ENCODE assay signal across 24 cellular contexts in the genomic region with DNA sequence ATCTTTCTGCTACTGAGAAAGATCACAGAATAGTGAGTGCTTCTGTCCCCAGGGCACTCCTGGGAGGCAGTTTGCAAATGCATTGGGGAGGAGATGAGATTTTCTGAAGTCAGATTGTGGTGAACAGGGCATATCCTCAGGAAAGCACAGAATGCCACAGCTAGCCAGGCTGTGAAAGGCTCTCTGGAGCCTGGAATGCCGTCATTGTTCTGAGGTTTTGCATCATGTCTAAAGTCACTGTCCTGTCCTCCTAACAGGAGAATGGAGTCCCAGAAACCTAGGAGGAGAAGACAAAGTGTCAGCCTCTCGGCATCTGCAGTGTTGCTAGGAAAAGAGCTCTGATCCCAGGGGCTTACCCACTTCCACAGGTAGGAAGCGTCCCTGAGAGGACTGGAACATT.
"Had no signal": no experiment of that assay in that cellular context is flagged by ENCODE, and none has a peak within 500 bp of the region (broad histone marks: within the 10 kb centered on the region; RNA-seq: fewer than 3 reads in every experiment).

No MANE protein-coding gene starts in this region.

- H3K36me3 Mint-ChIP-seq: mesothelial cell of epicardium, natural killer cell had no signal

- H3K4me3 ChIP-seq: breast epithelium, lower lobe of right lung, ovary, prostate gland, spleen, testis, upper lobe of right lung had no signal

- DNase-seq: activated naive CD4-positive, alpha-beta T cell treated with Interleukin-2 at 50 U/mL for 16 hours; activated naive CD8-positive, alpha-beta T cell treated with anti-CD3 and anti-CD28 coated beads for 36 hours; activated T-cell treated with anti-CD3 and anti-CD28 coated beads, Interleukin-2, amount 50 U/mL, for 48 hours; cortex of kidney; erythroblast; foreskin keratinocyte; lower lobe of right lung; natural killer cell; ovary; spleen; stimulated activated CD4-positive, alpha-beta T cell treated with anti-CD3 and anti-CD28 coated beads, Interleukin-4, amount 100 ng/mL, for 1 hour; stimulated activated naive CD4-positive, alpha-beta T cell; T-cell; testis; upper lobe of right lung had no signal

- H3K27ac ChIP-seq: breast epithelium, foreskin keratinocyte, lower lobe of right lung, neutrophil, ovary, prostate gland, spleen, testis, upper lobe of right lung, VCaP had no signal

- H3K4me1 ChIP-seq: breast epithelium, lower lobe of right lung, prostate gland, testis, upper lobe of right lung had no signal

- H3K27ac Mint-ChIP-seq: activated naive CD8-positive, alpha-beta T cell treated with anti-CD3 and anti-CD28 coated beads for 36 hours; mesothelial cell of epicardium; natural killer cell; T-cell; T-helper 2 cell treated with Interferon-gamma antibody and Interleukin-4, amounts not matched to agents 5 μg/mL and 100 μg/mL, for 36 hours had no signal

- H3K4me1 Mint-ChIP-seq: activated naive CD8-positive, alpha-beta T cell treated with anti-CD3 and anti-CD28 coated beads for 36 hours; central memory CD8-positive, alpha-beta T cell; natural killer cell; T-cell had no signal

- H3K9me3 ChIP-seq: breast epithelium, neutrophil, ovary, prostate gland, testis, upper lobe of right lung had no signal

- ATAC-seq: activated CD4-positive, CD25-positive, alpha-beta regulatory T cell treated with anti-CD3 and anti-CD28 coated beads, Interleukin-2, amount 50 U/mL, for 24 hours; foreskin keratinocyte; left lobe of liver; lower lobe of right lung; natural killer cell; T-cell; upper lobe of right lung had no signal

- H3K36me3 ChIP-seq: breast epithelium, lower lobe of right lung, neutrophil, ovary, prostate gland, spleen, upper lobe of right lung had no signal

- H3K4me3 Mint-ChIP-seq: activated naive CD8-positive, alpha-beta T cell treated with anti-CD3 and anti-CD28 coated beads for 36 hours; central memory CD8-positive, alpha-beta T cell; mesothelial cell of epicardium; natural killer cell; T-cell; T-helper 2 cell treated with Interferon-gamma antibody and Interleukin-4, amounts not matched to agents 5 μg/mL and 100 μg/mL, for 36 hours had no signal

- H3K27me3 ChIP-seq: breast epithelium, foreskin keratinocyte, neutrophil, ovary, spleen, testis, upper lobe of right lung had no signal

- H3K27me3 Mint-ChIP-seq: activated naive CD8-positive, alpha-beta T cell treated with anti-CD3 and anti-CD28 coated beads for 36 hours; central memory CD8-positive, alpha-beta T cell had no signal
